Comparison of ENCODE assay signal across 21 cellular contexts in the genomic region with DNA sequence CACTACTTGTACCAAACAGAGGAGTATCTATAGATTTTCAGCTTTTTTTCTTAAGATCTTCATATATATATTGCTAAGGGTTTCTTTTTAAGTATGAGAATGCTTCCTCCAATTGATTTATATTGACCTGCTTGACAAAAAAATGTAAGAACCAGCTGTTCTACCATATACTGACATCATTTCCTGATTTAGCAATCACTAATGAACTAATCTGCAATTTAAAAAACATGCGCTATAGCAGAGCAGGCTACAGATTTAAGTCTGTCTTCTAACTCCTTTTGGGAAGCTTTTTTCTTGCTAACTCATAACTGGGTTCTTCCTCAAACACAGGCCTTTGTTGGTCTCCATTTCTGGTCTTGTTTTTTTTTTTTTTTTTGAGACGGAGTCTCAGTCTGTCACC.
"Had no signal": no experiment of that assay in that cellular context is flagged by ENCODE, and none has a peak within 500 bp of the region (broad histone marks: within the 10 kb centered on the region; RNA-seq: fewer than 3 reads in every experiment).

No MANE protein-coding gene starts in this region.

- H3K4me1 ChIP-seq: ascending aorta, neural progenitor cell, psoas muscle, tibial nerve had no signal

- H3K4me3 ChIP-seq: ascending aorta, neural progenitor cell, psoas muscle, skin epidermis, tibial nerve had no signal

- ATAC-seq: activated CD8-positive, alpha-beta T cell treated with anti-CD3 and anti-CD28 coated beads for 36 hours; activated naive CD8-positive, alpha-beta T cell treated with anti-CD3 and anti-CD28 coated beads, Interleukin-2, amount 50 U/mL, for 24 hours; activated T-cell treated with anti-CD3 and anti-CD28 coated beads, Interleukin-2, amount 50 U/mL, for 4 hours; naive thymus-derived CD4-positive, alpha-beta T cell; psoas muscle; right cardiac atrium had no signal

- H3K4me2 ChIP-seq: neural progenitor cell had no signal

- H3K36me3 ChIP-seq: ascending aorta, neural progenitor cell had no signal

- H3K9me3 ChIP-seq: ascending aorta, psoas muscle, tibial nerve had no signal

- DNase-seq: activated CD4-positive, alpha-beta T cell treated with anti-CD3 and anti-CD28 coated beads for 48 hours; activated CD4-positive, CD25-positive, alpha-beta regulatory T cell; activated CD8-positive, alpha-beta T cell treated with anti-CD3 and anti-CD28 coated beads for 36 hours; activated effector memory CD4-positive, alpha-beta T cell treated with Interleukin-2 at 50 U/mL for 16 hours; activated naive CD4-positive, alpha-beta T cell treated with anti-CD3 and anti-CD28 coated beads, Interleukin-2, amount 10 ng/mL, durations not matched to agents 7 days and 5 days; activated naive CD8-positive, alpha-beta T cell treated with anti-CD3 and anti-CD28 coated beads, Interleukin-2, amount 50 U/mL, for 24 hours; activated T-cell treated with anti-CD3 and anti-CD28 coated beads, Interleukin-2, amount 50 U/mL, for 4 hours; cerebellar nuclear complex; immature natural killer cell; mesendoderm; naive thymus-derived CD4-positive, alpha-beta T cell; psoas muscle; right cardiac atrium; stimulated activated CD4-positive, alpha-beta T cell treated with anti-CD3 and anti-CD28 coated beads, Interleukin-15, amount 100 ng/mL, for 24 hours; stimulated activated CD4-positive, alpha-beta T cell treated with anti-CD3 and anti-CD28 coated beads, Interleukin-2, amount 100 ng/mL, for 48 hours; T-helper 1 cell; T-helper 9 cell had no signal

- H3K27me3 ChIP-seq: ascending aorta, neural progenitor cell, tibial nerve had no signal

- H2AFZ ChIP-seq: neural progenitor cell had no signal

- H3K27ac ChIP-seq: ascending aorta, neural progenitor cell, psoas muscle, skin epidermis, tibial nerve had no signal

- H3K9ac ChIP-seq: neural progenitor cell had no signal
